ENCODE assay signal across 1 cellular context in genomic region chrX:15511563-15511962, GRCh38.
A peak's percentile ranks its signal among the peaks of the same experiment; 100 is the strongest.
TF ChIP-seq lines count a peak whose summit lies in the region.

No MANE protein-coding gene starts in this region.

TF ChIP-seq in HepG2, 621 proteins besides CTCF, POLR2A, EP300 and RAD21:
- TF ChIP-seq NFE2L2 (IDR thresholded peaks at IDR 0.05; ENCODE audit: low read length) (0 out of 2 replicates have a peak, but pooled peaks have one; percentile 13), ATRX (CRISPR knock-in tag; IDR thresholded peaks at IDR 0.05; ENCODE audit: borderline replicate concordance) (no peak)
